26 cellular contexts compared by ENCODE assay signal in genomic region chr18:78627546-78628315, GRCh38.
"Had no signal": no experiment of that assay in that cellular context is flagged by ENCODE, and none has a peak within 500 bp of the region (broad histone marks: within the 10 kb centered on the region; RNA-seq: fewer than 3 reads in every experiment).

No MANE protein-coding gene starts in this region.

- H3K27ac ChIP-seq: coronary artery, esophagus muscularis mucosa, foreskin keratinocyte, gastroesophageal sphincter, heart left ventricle, lower lobe of right lung, ovary, right atrium auricular region, testis, tibial artery had no signal

- H3K36me3 ChIP-seq: esophagus muscularis mucosa, gastroesophageal sphincter, heart left ventricle, lower lobe of right lung, ovary, right atrium auricular region, tibial artery had no signal

- DNase-seq: dermis blood vessel endothelial cell; effector memory CD4-positive, alpha-beta T cell; foreskin keratinocyte; heart left ventricle; hypothalamus; immature natural killer cell; islet precursor cell; kidney glomerular epithelial cell; left colon; left ventricle myocardium superior; lower lobe of right lung; naive thymus-derived CD8-positive, alpha-beta T cell; nephron progenitor cell; occipital lobe; ovary; stimulated activated CD4-positive, alpha-beta T cell treated with anti-CD3 and anti-CD28 coated beads, Interleukin-2, amount 100 ng/mL, for 24 hours; stimulated activated CD4-positive, alpha-beta T cell treated with anti-CD3 and anti-CD28 coated beads, Interleukin-4, amount 100 ng/mL, for 4 hours; stimulated activated naive CD8-positive, alpha-beta T cell treated with anti-CD3 and anti-CD28 coated beads, Interleukin-15, Interleukin-2, amounts not matched to agents 100 U/mL and 50 U/mL, for 24 hours; substantia nigra; testis had no signal

- H3K4me1 ChIP-seq: esophagus muscularis mucosa, foreskin keratinocyte, gastroesophageal sphincter, lower lobe of right lung, right atrium auricular region, testis, tibial artery had no signal

- H3K27me3 ChIP-seq: foreskin keratinocyte, ovary, right atrium auricular region, testis had no signal

- H3K9me3 ChIP-seq: lower lobe of right lung, ovary, testis, tibial artery had no signal

- FAIRE-seq: endothelial cell of umbilical vein had no signal

- H3K4me3 ChIP-seq: coronary artery, esophagus muscularis mucosa, gastroesophageal sphincter, heart left ventricle, lower lobe of right lung, ovary, right atrium auricular region, testis, tibial artery had no signal
